Comparison of ENCODE assay signal across 8 cellular contexts in the genomic region with DNA sequence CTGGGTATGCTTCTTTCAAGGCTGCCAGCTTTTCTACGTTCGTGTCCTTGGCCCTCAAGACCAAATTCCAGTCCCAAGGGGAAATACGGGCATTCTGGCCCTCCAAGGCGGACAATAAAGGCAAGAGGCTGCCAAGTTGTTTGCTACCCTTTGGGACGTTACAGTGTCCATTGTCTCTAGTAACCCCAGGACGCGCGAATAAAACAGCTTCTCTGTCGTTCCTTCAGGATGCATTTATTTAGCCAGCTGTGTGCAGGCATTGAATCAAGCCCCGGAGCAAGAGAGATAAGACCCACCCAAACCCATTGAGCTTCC. TPM values are rescaled to one million over a fixed set of nuclear protein-coding genes. Genes with fewer than 3 reads are reported as not detected.
A peak's percentile ranks its signal among the peaks of the same experiment; 100 is the strongest.
DNase-seq lines count a peak whose midpoint lies in the region; ATAC-seq and TF ChIP-seq lines count a peak whose summit lies in the region.

No MANE protein-coding gene starts in this region.

- no peak for TF ChIP-seq POLR2A in testis (IDR thresholded peaks at IDR 0.05)

- H3K36me3 ChIP-seq in left lung: peaks cover 0 to 25% of the 10 kb centered on the region in 2 donors
- no peaks in the 10 kb centered on the region for H3K36me3 ChIP-seq in testis (ENCODE audit: low read depth, missing control alignments)

- H3K27me3 ChIP-seq in left lung: no peaks in the 10 kb centered on the region
- H3K27me3 ChIP-seq in testis: no peaks in the 10 kb centered on the region

- peak overlapping the region; percentile 77 to 87 for H3K27ac ChIP-seq in left lung
- H3K27ac ChIP-seq in testis: peak overlapping the region; percentile 68 to 73

- no peak for ATAC-seq in activated naive CD8-positive, alpha-beta T cell treated with anti-CD3 and anti-CD28 coated beads, Interleukin-2, amount 50 U/mL, for 24 hours
- ATAC-seq in left lung (no peak), HG02885 (IDR thresholded peaks at IDR 0.05; ENCODE audit: poor library complexity, unreplicated experiment) (no peak)

- peaks cover 12% of the 10 kb centered on the region for H3K36me3 Mint-ChIP-seq in T-helper 2 cell treated with Interferon-gamma antibody and Interleukin-4, amounts not matched to agents 5 μg/mL and 100 μg/mL, for 36 hours (ENCODE audit: low read depth)
- peaks cover 9% of the 10 kb centered on the region for H3K36me3 Mint-ChIP-seq in activated naive CD8-positive, alpha-beta T cell treated with anti-CD3 and anti-CD28 coated beads, Interleukin-2, amount 50 U/mL, for 24 hours (ENCODE audit: low read depth)

- peak overlapping the region; percentile 83 for H3K27ac Mint-ChIP-seq in T-helper 2 cell treated with Interferon-gamma antibody and Interleukin-4, amounts not matched to agents 5 μg/mL and 100 μg/mL, for 36 hours
- peak overlapping the region; percentile 88 for H3K27ac Mint-ChIP-seq in activated naive CD8-positive, alpha-beta T cell treated with anti-CD3 and anti-CD28 coated beads, Interleukin-2, amount 50 U/mL, for 24 hours

- H3K27me3 Mint-ChIP-seq in T-helper 2 cell treated with Interferon-gamma antibody and Interleukin-4, amounts not matched to agents 5 μg/mL and 100 μg/mL, for 36 hours (ENCODE audit: low read depth): no peaks in the 10 kb centered on the region
- no peaks in the 10 kb centered on the region for H3K27me3 Mint-ChIP-seq in activated naive CD8-positive, alpha-beta T cell treated with anti-CD3 and anti-CD28 coated beads, Interleukin-2, amount 50 U/mL, for 24 hours

- peak overlapping the region; percentile 86 to 90 for H3K4me3 ChIP-seq in left lung
- peak overlapping the region; percentile 72 to 83 for H3K4me3 ChIP-seq in testis

- H3K4me3 Mint-ChIP-seq in T-helper 2 cell treated with Interferon-gamma antibody and Interleukin-4, amounts not matched to agents 5 μg/mL and 100 μg/mL, for 36 hours: peak overlapping the region; percentile 94
- H3K4me3 Mint-ChIP-seq in activated naive CD8-positive, alpha-beta T cell treated with anti-CD3 and anti-CD28 coated beads, Interleukin-2, amount 50 U/mL, for 24 hours: peak overlapping the region; percentile 86

- H3K9me3 Mint-ChIP-seq in T-helper 2 cell treated with Interferon-gamma antibody and Interleukin-4, amounts not matched to agents 5 μg/mL and 100 μg/mL, for 36 hours: no peaks in the 10 kb centered on the region
- H3K9me3 Mint-ChIP-seq in activated naive CD8-positive, alpha-beta T cell treated with anti-CD3 and anti-CD28 coated beads, Interleukin-2, amount 50 U/mL, for 24 hours: no peaks in the 10 kb centered on the region

- intact Hi-C loops in left lung (cut with DNase I) (no loop called here), testis (cut with DNase I; ENCODE audit: low total_unique reads) (no loop called here)

- H3K4me1 ChIP-seq in left lung (peaks cover 8 to 21% of the 10 kb centered on the region in 2 donors), testis (peaks cover 8% of the 10 kb centered on the region)

- H3K4me1 Mint-ChIP-seq in T-helper 2 cell treated with Interferon-gamma antibody and Interleukin-4, amounts not matched to agents 5 μg/mL and 100 μg/mL, for 36 hours (ENCODE audit: low read depth): peaks cover 20% of the 10 kb centered on the region
- H3K4me1 Mint-ChIP-seq in activated naive CD8-positive, alpha-beta T cell treated with anti-CD3 and anti-CD28 coated beads, Interleukin-2, amount 50 U/mL, for 24 hours: peaks cover 35% of the 10 kb centered on the region

- WGBS in testis, 2 donors: 0% methylated on average over 10 of the region's 10 CpGs

- DNase-seq in T-helper 2 cell treated with Interferon-gamma antibody and Interleukin-4, amounts not matched to agents 5 μg/mL and 100 μg/mL, for 36 hours (ENCODE audit: low spot score): no peak
- no peak for DNase-seq in T-helper 2 cell
- DNase-seq in activated naive CD8-positive, alpha-beta T cell treated with anti-CD3 and anti-CD28 coated beads, Interleukin-2, amount 50 U/mL, for 24 hours: no peak
- DNase-seq in left lung: no peak
- no peak for DNase-seq in testis
- no peak for DNase-seq in C1 segment of cervical spinal cord (lab: John Stamatoyannopoulos, UW)
- DNase-seq in HK-2 (ENCODE audit: unreplicated experiment): no peak

- H3K9me3 ChIP-seq in left lung: no peaks in the 10 kb centered on the region
- H3K9me3 ChIP-seq in testis: no peaks in the 10 kb centered on the region

- no peak for TF ChIP-seq CTCF in left lung (IDR thresholded peaks at IDR 0.05)
- no peak for TF ChIP-seq CTCF in testis (IDR thresholded peaks at IDR 0.05)

RNA-seq across cellular contexts. Expression of a gene that starts 0.6 kb away (rescaled TPM):
- total RNA-seq in left lung: 10 to 100 TPM; 25.7 to 32.8 TPM
- 10 to 100 TPM; 24.3 to 38.1 TPM for total RNA-seq in testis
- 20.9 TPM for polyA plus RNA-seq in testis (ENCODE audit: insufficient read depth, low read depth, low replicate concordance)

RNA-seq across cellular contexts. Expression of a gene that starts 25.6 kb away (rescaled TPM):
- total RNA-seq in left lung (10 to 100 TPM; 22.9 to 41.2 TPM), testis (10 to 100 TPM; 39.5 to 39.6 TPM)
- 16.6 TPM for polyA plus RNA-seq in testis (ENCODE audit: insufficient read depth, low read depth, low replicate concordance)

RNA-seq across cellular contexts. Expression of a gene that starts 33.7 kb away (rescaled TPM):
- 100 to 1,000 TPM; 203 to 215 TPM for total RNA-seq in left lung
- 100 to 1,000 TPM; 126 to 148 TPM for total RNA-seq in testis
- 190 TPM for polyA plus RNA-seq in testis (ENCODE audit: insufficient read depth, low read depth, low replicate concordance)

RNA-seq across cellular contexts. Expression of a gene that starts 34.0 kb away (rescaled TPM):
- total RNA-seq in left lung: 10 to 100 TPM; 20.6 to 20.8 TPM
- 100 to 1,000 TPM; 122 to 135 TPM for total RNA-seq in testis
- polyA plus RNA-seq in testis (ENCODE audit: insufficient read depth, low read depth, low replicate concordance): 88.9 TPM

RNA-seq across cellular contexts. Expression of a gene that starts 40.5 kb away (rescaled TPM):
- total RNA-seq in left lung (10 to 100 TPM; 32.1 to 39.7 TPM), testis (10 to 100 TPM; 40.9 to 45.8 TPM)
- 18.6 TPM for polyA plus RNA-seq in testis (ENCODE audit: insufficient read depth, low read depth, low replicate concordance)
